ENCODE assay signal across 20 cellular contexts in the genomic region with DNA sequence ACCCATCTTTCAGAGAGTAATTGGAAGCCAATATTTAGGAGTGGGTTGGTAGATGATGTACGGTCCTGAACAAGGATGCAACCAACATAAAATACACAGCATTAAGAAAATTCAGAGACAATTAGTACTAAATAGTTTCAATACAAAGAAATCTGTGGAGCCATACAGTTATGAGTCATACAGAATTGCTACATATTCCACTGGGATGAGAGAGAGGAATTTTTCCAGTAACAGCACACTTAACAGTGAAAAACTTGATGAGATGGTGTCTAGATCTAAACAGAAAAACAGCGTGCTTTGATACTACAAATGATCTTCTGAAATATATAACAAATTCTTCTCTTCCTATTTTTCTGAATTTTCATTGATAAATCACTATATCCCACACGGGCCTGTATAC.
"Had no signal": no experiment of that assay in that cellular context is flagged by ENCODE, and none has a peak within 500 bp of the region (broad histone marks: within the 10 kb centered on the region; RNA-seq: fewer than 3 reads in every experiment).

No MANE protein-coding gene starts in this region.

- H3K27me3 ChIP-seq: gastrocnemius medialis, spleen, testis, tibial nerve, upper lobe of right lung, vagina had no signal

- H3K4me3 ChIP-seq: gastrocnemius medialis, spleen, testis, tibial nerve, upper lobe of right lung, vagina had no signal

- H3K27ac ChIP-seq: gastrocnemius medialis, spleen, testis, tibial nerve, upper lobe of right lung, vagina had no signal

- H3K27ac Mint-ChIP-seq: natural killer cell; stimulated activated naive B cell treated with anti-CD40 and anti-IgM and Interleukin-4, amounts not matched to agents 10 μg/mL and 1 μg/mL and 100 μg/mL, for 72 hours had no signal

- H3K4me1 ChIP-seq: gastrocnemius medialis, spleen, testis, tibial nerve, upper lobe of right lung, vagina had no signal

- ATAC-seq: esophagus mucosa; gastrocnemius medialis; left lobe of liver; natural killer cell; sciatic nerve; stimulated activated naive B cell treated with anti-CD40 and anti-IgM and Interleukin-4, amounts not matched to agents 10 μg/mL and 1 μg/mL and 100 μg/mL, for 72 hours; stimulated activated naive CD8-positive, alpha-beta T cell treated with anti-CD3 and anti-CD28 coated beads, Interleukin-15, amount 100 ng/mL, for 72 hours; upper lobe of right lung had no signal

- H3K4me3 Mint-ChIP-seq: natural killer cell; neural crest cell; stimulated activated naive B cell treated with anti-CD40 and anti-IgM and Interleukin-4, amounts not matched to agents 10 μg/mL and 1 μg/mL and 100 μg/mL, for 72 hours; stimulated activated naive CD8-positive, alpha-beta T cell treated with anti-CD3 and anti-CD28 coated beads, Interleukin-15, amount 100 ng/mL, for 72 hours had no signal

- DNase-seq: effector CD8-positive, alpha-beta T cell; gastrocnemius medialis; islet precursor cell; mammary epithelial cell; natural killer cell; posterior cingulate gyrus; spleen; stimulated activated CD4-positive, alpha-beta T cell treated with anti-CD3 and anti-CD28 coated beads, Interleukin-15, amount 100 ng/mL, for 24 hours; stimulated activated CD4-positive, alpha-beta T cell treated with anti-CD3 and anti-CD28 coated beads, Interleukin-1b, Interleukin-23, amount 100 ng/mL, for 48 hours; stimulated activated CD4-positive, alpha-beta T cell treated with anti-CD3 and anti-CD28 coated beads, Interleukin-4, amount 100 ng/mL, for 24 hours; stimulated activated naive B cell treated with anti-CD40 and anti-IgM and Interleukin-4, amounts not matched to agents 10 μg/mL and 1 μg/mL and 100 μg/mL, for 72 hours; stimulated activated naive CD8-positive, alpha-beta T cell treated with anti-CD3 and anti-CD28 coated beads, Interleukin-15, amount 100 ng/mL, for 72 hours; testis; upper lobe of right lung had no signal

- H3K36me3 ChIP-seq: gastrocnemius medialis, spleen, tibial nerve, upper lobe of right lung, vagina had no signal

- H3K27me3 Mint-ChIP-seq: stimulated activated naive B cell treated with anti-CD40 and anti-IgM and Interleukin-4, amounts not matched to agents 10 μg/mL and 1 μg/mL and 100 μg/mL, for 72 hours; stimulated activated naive CD8-positive, alpha-beta T cell treated with anti-CD3 and anti-CD28 coated beads, Interleukin-15, amount 100 ng/mL, for 72 hours had no signal

- H3K9me3 Mint-ChIP-seq: neural crest cell had no signal

- H3K9me3 ChIP-seq: gastrocnemius medialis, testis, tibial nerve, upper lobe of right lung, vagina had no signal

- H3K36me3 Mint-ChIP-seq: natural killer cell; stimulated activated naive B cell treated with anti-CD40 and anti-IgM and Interleukin-4, amounts not matched to agents 10 μg/mL and 1 μg/mL and 100 μg/mL, for 72 hours had no signal

- H3K4me1 Mint-ChIP-seq: natural killer cell; neural crest cell; stimulated activated naive B cell treated with anti-CD40 and anti-IgM and Interleukin-4, amounts not matched to agents 10 μg/mL and 1 μg/mL and 100 μg/mL, for 72 hours; stimulated activated naive CD8-positive, alpha-beta T cell treated with anti-CD3 and anti-CD28 coated beads, Interleukin-15, amount 100 ng/mL, for 72 hours had no signal
